1 cellular context compared by ENCODE assay signal in genomic region chr6:32068867-32069266, GRCh38.
TF ChIP-seq lines count a peak whose summit lies in the region.

No MANE protein-coding gene starts in this region.

TF ChIP-seq in K562, 482 proteins besides CTCF, POLR2A, EP300 and RAD21:
- no peak for TF ChIP-seq ATF6 (CRISPR knock-in tag; IDR thresholded peaks at IDR 0.05)
- TF ChIP-seq, protein P1, sequence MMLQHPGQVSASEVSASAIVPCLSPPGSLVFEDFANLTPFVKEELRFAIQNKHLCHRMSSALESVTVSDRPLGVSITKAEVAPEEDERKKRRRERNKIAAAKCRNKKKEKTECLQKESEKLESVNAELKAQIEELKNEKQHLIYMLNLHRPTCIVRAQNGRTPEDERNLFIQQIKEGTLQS (IDR thresholded peaks at IDR 0.05) = peak; percentile 42
- TF ChIP-seq, protein P1 (CRISPR knock-in tag; conservative IDR thresholded peaks at IDR 0.05) = no peak
- TF ChIP-seq ATF1 (CRISPR knock-in tag; IDR thresholded peaks at IDR 0.05) = no peak
- TF ChIP-seq ATF1 (tag; IDR thresholded peaks at IDR 0.05) = 0 out of 2 replicates have a peak, but pooled peaks have one; percentile 13
